ENCODE assay signal across 11 cellular contexts in genomic region chr17:76076765-76077581, GRCh38. TPM values are rescaled to one million over a fixed set of nuclear protein-coding genes. Genes with fewer than 3 reads are reported as not detected.
DNase-seq lines count a peak whose midpoint lies in the region; ATAC-seq, FAIRE-seq and TF ChIP-seq lines count a peak whose summit lies in the region.
"Had no signal": no experiment of that assay in that cellular context is flagged by ENCODE, and none has a peak within 500 bp of the region (broad histone marks: within the 10 kb centered on the region; RNA-seq: fewer than 3 reads in every experiment).

No MANE protein-coding gene starts in this region.

- FAIRE-seq in small intestine (lab: Jason Lieb, UNC): no peak
- FAIRE-seq in frontal cortex (lab: Jason Lieb, UNC): no peak

- H3K36me3 ChIP-seq in HUES64 (ENCODE audit: insufficient read depth, low read length): no peaks in the 10 kb centered on the region
- peaks cover 2% of the 10 kb centered on the region for H3K36me3 ChIP-seq in lower lobe of right lung
- H3K36me3 ChIP-seq in small intestine (ENCODE audit: control insufficient read depth in 2 of 2, insufficient read depth in 2 of 2, low read length in 2 of 2): no peaks in the 10 kb centered on the region

- no peak for ATAC-seq in lower lobe of right lung
- no peak for ATAC-seq in GM18498 (IDR thresholded peaks at IDR 0.05; ENCODE audit: unreplicated experiment)

- WGBS in HUES64: 11% methylated on average over 82 of the region's 82 CpGs
- WGBS in small intestine, 3 donors: 4 to 9% (median 5%) methylated on average over 79 to 82 of the region's 82 CpGs

- intact Hi-C loops in lower lobe of right lung (cut with DNase I): no loop called here

- TF ChIP-seq CTCF in lower lobe of right lung (IDR thresholded peaks at IDR 0.05): no peak

- no peak overlapping the region for H3K9ac ChIP-seq in HUES64 (ENCODE audit: low read depth, low read length)

- no peaks in the 10 kb centered on the region for H3K9me3 ChIP-seq in HUES64 (ENCODE audit: insufficient read depth, low read depth, low read length)
- H3K9me3 ChIP-seq in lower lobe of right lung: no peaks in the 10 kb centered on the region
- no peaks in the 10 kb centered on the region for H3K9me3 ChIP-seq in small intestine (ENCODE audit: control insufficient read depth, low read depth)

- peak overlapping the region; percentile 39 for H3K4me3 ChIP-seq in HUES64 (ENCODE audit: low read length)
- H3K4me3 ChIP-seq in lower lobe of right lung: peak overlapping the region; percentile 26
- H3K4me3 ChIP-seq in small intestine (ENCODE audit: low read depth in 1 of 2, low read length in 2 of 2): no peak overlapping the region

- H3K27ac ChIP-seq in HUES64 (ENCODE audit: low read depth, low read length): no peak overlapping the region
- H3K27ac ChIP-seq in lower lobe of right lung: no peak overlapping the region
- no peak overlapping the region for H3K27ac ChIP-seq in small intestine (ENCODE audit: low read depth in 1 of 2, low read length in 1 of 2)

- DNase-seq in CD1c-positive myeloid dendritic cell (ENCODE audit: extremely low spot score) (peak; percentile 51), lower lobe of right lung (no peak), small intestine (no peak), SHP77 (lab: John Stamatoyannopoulos, UW) (no peak), frontal cortex (ENCODE audit: low spot score in 2 of 2) (no peak)
- DNase-seq in activated naive CD4-positive, alpha-beta T cell treated with anti-CD3 and anti-CD28 coated beads, Interleukin-2, amount 50 U/mL, for 16 hours: peak; percentile 48
- DNase-seq: mesenchymal stem cell, NCI-H2171 had no signal

- H3K27me3 ChIP-seq in HUES64 (ENCODE audit: insufficient read depth, low read length) (peaks cover 68% of the 10 kb centered on the region), lower lobe of right lung (ENCODE audit: low read depth) (peaks cover 67% of the 10 kb centered on the region), small intestine (ENCODE audit: control insufficient read depth in 2 of 2, insufficient read depth in 2 of 2, low read length in 2 of 2) (peaks cover 24 to 34% of the 10 kb centered on the region in 2 donors)

- peaks cover 14% of the 10 kb centered on the region for H3K4me1 ChIP-seq in HUES64 (ENCODE audit: insufficient read depth, low read length)
- peaks cover 41% of the 10 kb centered on the region for H3K4me1 ChIP-seq in lower lobe of right lung
- no peaks in the 10 kb centered on the region for H3K4me1 ChIP-seq in small intestine (ENCODE audit: control insufficient read depth in 2 of 2, insufficient read depth in 1 of 2, low read depth in 1 of 2, low read length in 1 of 2)

RNA-seq across cellular contexts. Expression of gene ZACN, which starts 2.0 kb away (rescaled TPM):
- polyA plus RNA-seq in HUES64 (2013, experiment 1 of 2): not detected
- not detected for polyA plus RNA-seq in HUES64 (2013, experiment 2 of 2)
- total RNA-seq in lower lobe of right lung: not detected
- 1 to 10 TPM in 2 of 3 donors, under 1 TPM in 1; 0.87 to 2.5 (median 1.6) TPM for polyA plus RNA-seq in small intestine
- total RNA-seq in frontal cortex: not detected
- total RNA-seq: cerebellum had no signal

RNA-seq across cellular contexts. Expression of gene GALR2, which starts 2.4 kb away (rescaled TPM):
- 0.30 TPM for polyA plus RNA-seq in HUES64 (2013, experiment 1 of 2)
- 0.32 TPM for polyA plus RNA-seq in HUES64 (2013, experiment 2 of 2)
- total RNA-seq in lower lobe of right lung (not detected), frontal cortex (not detected)
- under 1 TPM in 1 of 3 donors, not detected in 2; 0.54 TPM for polyA plus RNA-seq in small intestine
- total RNA-seq: cerebellum had no signal

RNA-seq across cellular contexts. Expression of gene SRP68, which starts 4.7 kb away (rescaled TPM):
- polyA plus RNA-seq in HUES64 (2013, experiment 1 of 2): 59.6 TPM
- 60.2 TPM for polyA plus RNA-seq in HUES64 (2013, experiment 2 of 2)
- total RNA-seq in lower lobe of right lung (65.0 TPM), frontal cortex (16.7 TPM)
- polyA plus RNA-seq in small intestine: 10 to 100 TPM; 34.0 to 43.1 (median 35.4) TPM

RNA-seq across cellular contexts. Expression of gene EXOC7, which starts 26.6 kb away (rescaled TPM):
- 64.1 TPM for polyA plus RNA-seq in HUES64 (2013, experiment 1 of 2)
- 54.0 TPM for polyA plus RNA-seq in HUES64 (2013, experiment 2 of 2)
- total RNA-seq in lower lobe of right lung (118 TPM), frontal cortex (112 TPM)
- polyA plus RNA-seq in small intestine: 10 to 100 TPM; 47.3 to 51.7 (median 47.7) TPM

RNA-seq across cellular contexts. Expression of gene EVPL, which starts 49.9 kb away (rescaled TPM):
- 0.15 TPM for polyA plus RNA-seq in HUES64 (2013, experiment 1 of 2)
- 0.06 TPM for polyA plus RNA-seq in HUES64 (2013, experiment 2 of 2)
- total RNA-seq in lower lobe of right lung: 36.8 TPM
- polyA plus RNA-seq in small intestine: 10 to 100 TPM; 10.7 to 66.4 (median 38.6) TPM
- not detected for total RNA-seq in frontal cortex
- total RNA-seq: cerebellum had no signal

Comparison
In these comparisons a context has a peak if more than half of its experiments do, and no peak if none do; other contexts are left out.
1. DNase-seq: peak in CD1c-positive myeloid dendritic cell (single experiment) and activated naive CD4-positive, alpha-beta T cell treated with anti-CD3 and anti-CD28 coated beads, Interleukin-2, amount 50 U/mL, for 16 hours (single experiment); none in lower lobe of right lung (single experiment), small intestine (single experiment), SHP77 (0 of 2) and frontal cortex (0 of 2).
2. H3K4me3 ChIP-seq: peak in HUES64 (single experiment) and lower lobe of right lung (single experiment); none in small intestine (0 of 2).